ENCODE assay signal across 1 cellular context in the genomic region with DNA sequence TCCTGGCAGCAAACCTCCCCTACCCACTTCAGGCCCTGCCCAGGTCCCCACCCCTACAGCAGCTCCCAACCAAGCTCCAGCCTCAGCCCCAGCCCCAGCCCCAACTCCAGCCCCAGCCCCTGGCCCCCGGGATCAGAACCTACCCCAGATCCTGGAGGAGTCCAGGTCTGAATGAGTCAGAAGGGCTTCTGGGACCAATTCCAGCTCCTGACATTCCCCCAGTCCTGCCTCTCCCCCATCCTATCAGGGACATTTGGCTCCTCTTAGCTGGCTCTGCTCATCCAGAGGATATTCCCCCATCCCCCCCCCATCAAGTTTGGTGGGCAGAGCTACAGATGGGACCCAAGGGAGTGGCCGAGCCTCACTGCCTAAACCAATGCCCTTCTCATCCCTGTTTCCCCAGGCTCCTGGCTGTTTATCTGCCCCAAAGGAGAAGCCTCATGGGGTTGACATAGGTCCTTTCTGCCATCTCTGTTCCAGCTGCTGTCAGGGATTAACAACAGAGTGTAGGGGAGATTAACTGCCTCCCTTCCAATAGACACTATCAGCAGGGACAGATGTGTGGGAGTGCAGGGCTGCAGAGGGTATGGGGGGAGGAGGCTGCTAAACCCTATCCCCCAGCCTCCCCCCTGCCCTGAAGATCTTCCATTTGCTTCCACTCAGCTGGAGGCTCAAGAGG.
TF ChIP-seq lines count a peak whose summit lies in the region.

No MANE protein-coding gene starts in this region.

TF ChIP-seq in HEK293, 187 proteins besides CTCF, POLR2A, EP300 and RAD21 (continued from another document):
- TF ChIP-seq, protein P1, sequence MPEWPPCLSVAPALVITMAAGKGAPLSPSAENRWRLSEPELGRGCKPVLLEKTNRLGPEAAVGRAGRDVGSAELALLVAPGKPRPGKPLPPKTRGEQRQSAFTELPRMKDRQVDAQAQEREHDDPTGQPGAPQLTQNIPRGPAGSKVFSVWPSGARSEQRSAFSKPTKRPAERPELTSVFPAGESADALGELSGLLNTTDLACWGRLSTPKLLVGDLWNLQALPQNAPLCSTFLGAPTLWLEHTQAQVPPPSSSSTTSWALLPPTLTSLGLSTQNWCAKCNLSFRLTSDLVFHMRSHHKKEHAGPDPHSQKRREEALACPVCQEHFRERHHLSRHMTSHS (tag by site-specific recombination; IDR thresholded peaks at IDR 0.05), result no peak
